ENCODE assay signal across 8 cellular contexts in the genomic region with DNA sequence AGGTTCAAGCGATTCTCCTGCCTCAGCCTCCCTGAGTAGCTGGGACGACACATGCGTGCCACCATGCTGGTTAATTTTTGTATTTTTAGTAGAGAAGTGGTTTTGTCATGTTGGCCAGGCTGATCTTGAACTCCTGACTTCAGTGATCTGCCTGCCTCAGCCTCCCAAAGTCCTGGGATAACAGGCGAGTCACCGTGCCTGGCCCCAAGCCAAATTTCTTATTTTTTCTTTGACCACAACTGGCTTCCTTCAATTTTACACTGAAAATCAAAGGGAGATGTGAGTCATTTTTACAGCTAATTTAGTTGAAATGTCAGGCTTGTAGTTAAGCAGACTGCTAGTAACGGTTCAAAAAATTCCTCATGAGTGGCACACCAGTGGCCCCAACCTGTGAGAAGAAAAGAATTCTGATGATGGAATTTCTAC. TPM values are rescaled to one million over a fixed set of nuclear protein-coding genes. Genes with fewer than 3 reads are reported as not detected.
A peak's percentile ranks its signal among the peaks of the same experiment; 100 is the strongest.
DNase-seq lines count a peak whose midpoint lies in the region; TF ChIP-seq lines count a peak whose summit lies in the region.

No MANE protein-coding gene starts in this region.

- intact Hi-C loops in PC-9 (cut with micrococcal nuclease; ENCODE audit: unreplicated experiment) = no loop called here
- intact Hi-C loops in vagina (cut with DNase I) = no loop called here

- peaks cover 97% of the 10 kb centered on the region for H3K79me2 ChIP-seq in PC-9 (ENCODE audit: low read depth)

- H3K9me2 ChIP-seq in PC-9 (ENCODE audit: insufficient read depth) = no peaks in the 10 kb centered on the region

- peaks cover 45% of the 10 kb centered on the region for H4K20me1 ChIP-seq in PC-9 (ENCODE audit: insufficient read depth)

- H3K9me3 ChIP-seq in PC-9 (ENCODE audit: insufficient read depth, low read depth) (no peaks in the 10 kb centered on the region), vagina (no peaks in the 10 kb centered on the region)

- TF ChIP-seq CTCF in PC-9 (conservative IDR thresholded peaks at IDR 0.05) = no peak
- TF ChIP-seq CTCF in astrocyte of the spinal cord (IDR thresholded peaks at IDR 0.05; ENCODE audit: low read depth, low read length) = no peak
- TF ChIP-seq CTCF in retinal pigment epithelial cell (conservative IDR thresholded peaks at IDR 0.05; ENCODE audit: low read depth, low read length) = no peak
- TF ChIP-seq CTCF in vagina (IDR thresholded peaks at IDR 0.05) = no peak

- H3K27ac ChIP-seq in PC-9 = peak overlapping the region; percentile 51
- H3K27ac ChIP-seq in vagina = no peak overlapping the region

- H2AFZ ChIP-seq in PC-9 = no peak overlapping the region

- H3F3A ChIP-seq in PC-9 (ENCODE audit: insufficient read depth, low read depth) = peaks cover 22% of the 10 kb centered on the region

- in situ Hi-C loops in astrocyte of the spinal cord (cut with HindIII; ENCODE audit: low sequenced_read_pairs) = no loop called here

- no peak for TF ChIP-seq POLR2A in vagina (IDR thresholded peaks at IDR 0.05)

- H3K4me3 ChIP-seq in PC-9 = no peak overlapping the region
- no peak overlapping the region for H3K4me3 ChIP-seq in astrocyte of the spinal cord (ENCODE audit: low read depth, low read length)
- H3K4me3 ChIP-seq in retinal pigment epithelial cell (ENCODE audit: low read length) = no peak overlapping the region
- H3K4me3 ChIP-seq in vagina = no peak overlapping the region

- H3K4me1 ChIP-seq in PC-9 (replicated peaks; ENCODE audit: insufficient read depth) (peaks cover 9% of the 10 kb centered on the region), vagina (peaks cover 35% of the 10 kb centered on the region)

- CTCF ChIA-PET in PC-9 (lab: Charles Lee) = interaction anchor here (0.7 kb wide), 1 partner anchor 33 kb away, joined by 3 read pairs; no protein-coding TSS in a partner anchor

- POLR2A ChIA-PET in PC-9 (lab: Charles Lee; ENCODE audit: unreplicated experiment) = interaction anchor here (0.7 kb wide), 1 partner anchor 1047 kb away, joined by 4 read pairs; no protein-coding TSS in a partner anchor

- peaks cover 11% of the 10 kb centered on the region; the same call in 1 of the 2 replicates for H3K36me3 ChIP-seq in PC-9 (ENCODE audit: low read depth)
- no peaks in the 10 kb centered on the region for H3K36me3 ChIP-seq in vagina

- DNase-seq in Daoy (ENCODE audit: low read depth) (peak; percentile 94), PC-9 (peak; percentile 80 to 92), astrocyte of the spinal cord (ENCODE audit: low read depth, low spot score) (peak; percentile 96), retinal pigment epithelial cell (ENCODE audit: low read depth) (peak; percentile 95), NCI-H345 treated with DMSO at 0.1 percent for 48 hours (lab: John Stamatoyannopoulos, UW; ENCODE audit: unreplicated experiment) (no peak), NCI-H748 treated with DMSO at 0.1 percent for 48 hours (lab: John Stamatoyannopoulos, UW) (no peak), Ammon's horn (ENCODE audit: low spot score) (no peak), vagina (ENCODE audit: extremely low spot score in 2 of 2) (no peak)

- H3K27me3 ChIP-seq in PC-9 (ENCODE audit: insufficient read depth, low read depth) (no peaks in the 10 kb centered on the region), vagina (no peaks in the 10 kb centered on the region)

- no TSS peak for BruUV-seq in PC-9 (replicated peaks; lab: Mats Ljungman, UMichigan)

- H3K4me2 ChIP-seq in PC-9 = peak overlapping the region; percentile 7; the same call in 1 of the 2 replicates

RNA-seq across cellular contexts. Expression of a gene that starts 7.8 kb away (rescaled TPM):
- total RNA-seq in Daoy (2014; rRNA removed; shearing (Covaris generic)) = 21.1 and 23.4 TPM in 2 replicates
- total RNA-seq in PC-9 (2021) (38.0 and 39.9 TPM in 2 replicates), vagina (27.7 TPM)

Comparison
In these comparisons a context has a peak if more than half of its experiments do, and no peak if none do; other contexts are left out.
1. DNase-seq: peak in Daoy (single experiment), PC-9 (2 of 2), astrocyte of the spinal cord (single experiment) and retinal pigment epithelial cell (single experiment); none in NCI-H345 treated with DMSO at 0.1 percent for 48 hours (single experiment), NCI-H748 treated with DMSO at 0.1 percent for 48 hours (single experiment), Ammon's horn (single experiment) and vagina (0 of 2).